In the genomic region with DNA sequence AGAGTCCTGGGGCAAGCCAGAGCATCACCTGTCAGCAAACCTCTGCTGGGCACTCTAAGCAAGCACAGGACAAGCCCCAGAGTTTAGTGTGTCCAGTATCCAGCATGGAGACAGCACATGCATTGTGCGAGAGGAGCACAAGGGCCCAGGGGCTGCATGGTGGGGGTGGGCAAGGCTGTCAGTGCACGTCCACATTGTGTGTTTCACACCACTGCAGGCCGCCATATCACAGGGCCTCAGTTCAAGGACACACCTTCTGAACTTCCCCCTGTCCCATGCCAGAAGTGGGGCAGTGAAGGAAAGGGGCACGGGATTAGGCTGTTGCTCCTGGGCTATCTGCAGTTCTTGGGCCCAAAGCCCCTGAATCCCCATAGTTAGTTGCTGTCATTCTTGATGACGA, we compare ENCODE assay signal across 14 cellular contexts. TPM values are rescaled to one million over a fixed set of nuclear protein-coding genes. Genes with fewer than 3 reads are reported as not detected.
A peak's percentile ranks its signal among the peaks of the same experiment; 100 is the strongest.
DNase-seq lines count a peak whose midpoint lies in the region; ATAC-seq, FAIRE-seq and TF ChIP-seq lines count a peak whose summit lies in the region.
"Had no signal": no experiment of that assay in that cellular context is flagged by ENCODE, and none has a peak within 500 bp of the region (broad histone marks: within the 10 kb centered on the region; RNA-seq: fewer than 3 reads in every experiment).

No MANE protein-coding gene starts in this region.

- DNase-seq in activated naive CD4-positive, alpha-beta T cell treated with anti-CD3 and anti-CD28 coated beads, Interleukin-2, amount 10 ng/mL, durations not matched to agents 7 days and 5 days: no peak
- no peak for DNase-seq in activated naive CD4-positive, alpha-beta T cell treated with anti-CD3 and anti-CD28 coated beads, Interleukin-2, amount 50 U/mL, for 16 hours
- no peak for DNase-seq in activated CD4-positive, alpha-beta memory T cell treated with anti-CD3 and anti-CD28 coated beads, Interleukin-2, amount 10 ng/mL, durations not matched to agents 7 days and 5 days
- DNase-seq in lower lobe of right lung (no peak), type B pancreatic cell (ENCODE audit: extremely low spot score, unreplicated experiment) (no peak), gastrocnemius medialis (no peak), GM19239 (ENCODE audit: insufficient read length, low spot score) (no peak)
- DNase-seq in activated CD4-positive, CD25-positive, alpha-beta regulatory T cell treated with anti-CD3 and anti-CD28 coated beads, Interleukin-2, amount 50 U/mL, for 72 hours: no peak

- POLR2A ChIA-PET in activated CD4-positive, alpha-beta memory T cell treated with anti-CD3 and anti-CD28 coated beads, Interleukin-2, amount 10 ng/mL, durations not matched to agents 7 days and 5 days (lab: Charles Lee): interaction anchor here (1.1 to 3.7 kb wide), 6 partner anchors 7 to 77 kb away, joined by 4 to 30 read pairs (median 14); partner anchors contain the start of genes ARHGAP30, F11R, KLHDC9 and USF1

- H3K4me3 ChIP-seq in lower lobe of right lung (no peak overlapping the region), gastrocnemius medialis (no peak overlapping the region)

- H3K27me3 ChIP-seq in lower lobe of right lung (ENCODE audit: low read depth) (no peaks in the 10 kb centered on the region), gastrocnemius medialis (no peaks in the 10 kb centered on the region)
- H3K27me3 ChIP-seq: suprapubic skin had no signal

- TF ChIP-seq POLR2A in gastrocnemius medialis (IDR thresholded peaks at IDR 0.05): no peak

- TF ChIP-seq CTCF in lower lobe of right lung (IDR thresholded peaks at IDR 0.05) (no peak), type B pancreatic cell (conservative IDR thresholded peaks at IDR 0.05) (no peak), gastrocnemius medialis (IDR thresholded peaks at IDR 0.05 in 4 of 5, conservative IDR thresholded peaks at IDR 0.05 in 1 of 5) (no peak)

- peak overlapping the region; percentile 92 for H3K4me3 Mint-ChIP-seq in activated naive CD4-positive, alpha-beta T cell treated with anti-CD3 and anti-CD28 coated beads, Interleukin-2, amount 10 ng/mL, durations not matched to agents 7 days and 5 days
- peak overlapping the region; percentile 88 for H3K4me3 Mint-ChIP-seq in activated CD4-positive, alpha-beta memory T cell treated with anti-CD3 and anti-CD28 coated beads, Interleukin-2, amount 10 ng/mL, durations not matched to agents 7 days and 5 days
- peak overlapping the region; percentile 90 for H3K4me3 Mint-ChIP-seq in type B pancreatic cell

- ATAC-seq in lower lobe of right lung (no peak), gastrocnemius medialis (no peak)
- ATAC-seq: HepG2 had no signal

- H3K27ac Mint-ChIP-seq in activated naive CD4-positive, alpha-beta T cell treated with anti-CD3 and anti-CD28 coated beads, Interleukin-2, amount 10 ng/mL, durations not matched to agents 7 days and 5 days: peak overlapping the region; percentile 88
- peak overlapping the region; percentile 81 for H3K27ac Mint-ChIP-seq in activated CD4-positive, alpha-beta memory T cell treated with anti-CD3 and anti-CD28 coated beads, Interleukin-2, amount 10 ng/mL, durations not matched to agents 7 days and 5 days
- peak overlapping the region; percentile 91 for H3K27ac Mint-ChIP-seq in type B pancreatic cell

- CTCF ChIA-PET in activated naive CD4-positive, alpha-beta T cell treated with anti-CD3 and anti-CD28 coated beads, Interleukin-2, amount 10 ng/mL, durations not matched to agents 7 days and 5 days (lab: Charles Lee): interaction anchor here (1.5 to 6.1 kb wide), 6 partner anchors 18 to 60 kb away, joined by 3 to 65 read pairs (median 7); partner anchors contain the start of genes ARHGAP30, F11R and KLHDC9
- CTCF ChIA-PET in activated CD4-positive, alpha-beta memory T cell treated with anti-CD3 and anti-CD28 coated beads, Interleukin-2, amount 10 ng/mL, durations not matched to agents 7 days and 5 days (lab: Charles Lee): interaction anchor here (0.7 to 5.1 kb wide), 12 partner anchors 15 to 93 kb away, joined by 3 to 46 read pairs (median 4); partner anchors contain the start of genes DEDD, ITLN2 and KLHDC9

- peaks cover 52% of the 10 kb centered on the region for H3K4me1 Mint-ChIP-seq in activated naive CD4-positive, alpha-beta T cell treated with anti-CD3 and anti-CD28 coated beads, Interleukin-2, amount 10 ng/mL, durations not matched to agents 7 days and 5 days
- H3K4me1 Mint-ChIP-seq in activated CD4-positive, alpha-beta memory T cell treated with anti-CD3 and anti-CD28 coated beads, Interleukin-2, amount 10 ng/mL, durations not matched to agents 7 days and 5 days: peaks cover 56% of the 10 kb centered on the region
- H3K4me1 Mint-ChIP-seq in type B pancreatic cell (ENCODE audit: unreplicated experiment): peaks cover 9% of the 10 kb centered on the region

- in situ Hi-C loops in gastrocnemius medialis (cut with MboI; ENCODE audit: low sequenced_read_pairs in 4 of 4): no loop called here

- peaks cover 47% of the 10 kb centered on the region for H3K36me3 Mint-ChIP-seq in activated naive CD4-positive, alpha-beta T cell treated with anti-CD3 and anti-CD28 coated beads, Interleukin-2, amount 10 ng/mL, durations not matched to agents 7 days and 5 days
- H3K36me3 Mint-ChIP-seq in activated CD4-positive, alpha-beta memory T cell treated with anti-CD3 and anti-CD28 coated beads, Interleukin-2, amount 10 ng/mL, durations not matched to agents 7 days and 5 days (ENCODE audit: low read depth): peaks cover 47% of the 10 kb centered on the region
- peaks cover 26% of the 10 kb centered on the region for H3K36me3 Mint-ChIP-seq in type B pancreatic cell

- intact Hi-C loops in lower lobe of right lung (cut with DNase I) (no loop called here), gastrocnemius medialis (cut with DNase I; ENCODE audit: low total_unique reads) (no loop called here)

- H3K27ac ChIP-seq in lower lobe of right lung (peak overlapping the region; percentile 80), gastrocnemius medialis (no peak overlapping the region)

- peaks cover 37% of the 10 kb centered on the region for H3K4me1 ChIP-seq in lower lobe of right lung
- H3K4me1 ChIP-seq in gastrocnemius medialis: peaks cover 14% of the 10 kb centered on the region in 2 donors

- H3K36me3 ChIP-seq in lower lobe of right lung: peaks cover 49% of the 10 kb centered on the region
- H3K36me3 ChIP-seq in gastrocnemius medialis: peaks cover 0 to 47% of the 10 kb centered on the region in 2 donors

- no peaks in the 10 kb centered on the region for H3K9me3 ChIP-seq in lower lobe of right lung
- no peaks in the 10 kb centered on the region for H3K9me3 ChIP-seq in gastrocnemius medialis
- H3K9me3 ChIP-seq: suprapubic skin had no signal

- no peak for FAIRE-seq in GM19239 (lab: Jason Lieb, UNC)
- FAIRE-seq: HepG2 had no signal

- no peaks in the 10 kb centered on the region for H3K27me3 Mint-ChIP-seq in activated naive CD4-positive, alpha-beta T cell treated with anti-CD3 and anti-CD28 coated beads, Interleukin-2, amount 10 ng/mL, durations not matched to agents 7 days and 5 days
- no peaks in the 10 kb centered on the region for H3K27me3 Mint-ChIP-seq in activated CD4-positive, alpha-beta memory T cell treated with anti-CD3 and anti-CD28 coated beads, Interleukin-2, amount 10 ng/mL, durations not matched to agents 7 days and 5 days
- H3K27me3 Mint-ChIP-seq in type B pancreatic cell: no peaks in the 10 kb centered on the region

- no peaks in the 10 kb centered on the region for H3K9me3 Mint-ChIP-seq in activated naive CD4-positive, alpha-beta T cell treated with anti-CD3 and anti-CD28 coated beads, Interleukin-2, amount 10 ng/mL, durations not matched to agents 7 days and 5 days
- H3K9me3 Mint-ChIP-seq in activated CD4-positive, alpha-beta memory T cell treated with anti-CD3 and anti-CD28 coated beads, Interleukin-2, amount 10 ng/mL, durations not matched to agents 7 days and 5 days: no peaks in the 10 kb centered on the region
- no peaks in the 10 kb centered on the region for H3K9me3 Mint-ChIP-seq in type B pancreatic cell

RNA-seq across cellular contexts. Expression of gene TSTD1, which starts 0.8 kb away (rescaled TPM):
- total RNA-seq in activated CD4-positive, alpha-beta memory T cell treated with anti-CD3 and anti-CD28 coated beads, Interleukin-2, amount 10 ng/mL, durations not matched to agents 7 days and 5 days: 10 to 100 TPM; 56.1 to 63.8 TPM
- total RNA-seq in lower lobe of right lung (63.2 TPM), type B pancreatic cell (ENCODE audit: low replicate concordance) (40.8 and 98.0 TPM in 2 replicates), gastrocnemius medialis (10 to 100 TPM in 3 of 4 donors, 1 to 10 TPM in 1; 8.6 to 52.6 (median 16.8) TPM)

RNA-seq across cellular contexts. Expression of gene USF1, which starts 6.2 kb away (rescaled TPM):
- total RNA-seq in activated CD4-positive, alpha-beta memory T cell treated with anti-CD3 and anti-CD28 coated beads, Interleukin-2, amount 10 ng/mL, durations not matched to agents 7 days and 5 days: 10 to 100 TPM; 67.4 to 68.0 TPM
- total RNA-seq in lower lobe of right lung (81.8 TPM), type B pancreatic cell (ENCODE audit: low replicate concordance) (62.2 and 79.1 TPM in 2 replicates), gastrocnemius medialis (10 to 100 TPM; 41.9 to 55.1 (median 49.1) TPM)

RNA-seq across cellular contexts. Expression of gene F11R, which starts 18.6 kb away (rescaled TPM):
- total RNA-seq in activated CD4-positive, alpha-beta memory T cell treated with anti-CD3 and anti-CD28 coated beads, Interleukin-2, amount 10 ng/mL, durations not matched to agents 7 days and 5 days: 10 to 100 TPM; 13.9 to 16.2 TPM
- total RNA-seq in lower lobe of right lung: 162 TPM
- 66.8 and 147 TPM in 2 replicates for total RNA-seq in type B pancreatic cell (ENCODE audit: low replicate concordance)
- total RNA-seq in gastrocnemius medialis: 1 to 10 TPM; 3.1 to 6.0 (median 5.3) TPM

RNA-seq across cellular contexts. Expression of gene ARHGAP30, which starts 30.1 kb away (rescaled TPM):
- 100 to 1,000 TPM; 331 to 339 TPM for total RNA-seq in activated CD4-positive, alpha-beta memory T cell treated with anti-CD3 and anti-CD28 coated beads, Interleukin-2, amount 10 ng/mL, durations not matched to agents 7 days and 5 days
- 63.7 TPM for total RNA-seq in lower lobe of right lung
- total RNA-seq in type B pancreatic cell (ENCODE audit: low replicate concordance): 1.3 and 3.3 TPM in 2 replicates
- total RNA-seq in gastrocnemius medialis: 1 to 10 TPM in 2 of 4 donors, under 1 TPM in 2; 0.61 to 1.6 (median 1.0) TPM
- total RNA-seq: dermis microvascular lymphatic vessel endothelial cell, glomerular endothelial cell, pulmonary artery endothelial cell had no signal

RNA-seq across cellular contexts. Expression of gene NECTIN4, which starts 49.8 kb away (rescaled TPM):
- not detected for total RNA-seq in activated CD4-positive, alpha-beta memory T cell treated with anti-CD3 and anti-CD28 coated beads, Interleukin-2, amount 10 ng/mL, durations not matched to agents 7 days and 5 days
- total RNA-seq in lower lobe of right lung (6.2 TPM), type B pancreatic cell (ENCODE audit: low replicate concordance) (57.7 and 193 TPM in 2 replicates), gastrocnemius medialis (not detected)
- total RNA-seq: liver had no signal
